10 cellular contexts compared by ENCODE assay signal in the genomic region with DNA sequence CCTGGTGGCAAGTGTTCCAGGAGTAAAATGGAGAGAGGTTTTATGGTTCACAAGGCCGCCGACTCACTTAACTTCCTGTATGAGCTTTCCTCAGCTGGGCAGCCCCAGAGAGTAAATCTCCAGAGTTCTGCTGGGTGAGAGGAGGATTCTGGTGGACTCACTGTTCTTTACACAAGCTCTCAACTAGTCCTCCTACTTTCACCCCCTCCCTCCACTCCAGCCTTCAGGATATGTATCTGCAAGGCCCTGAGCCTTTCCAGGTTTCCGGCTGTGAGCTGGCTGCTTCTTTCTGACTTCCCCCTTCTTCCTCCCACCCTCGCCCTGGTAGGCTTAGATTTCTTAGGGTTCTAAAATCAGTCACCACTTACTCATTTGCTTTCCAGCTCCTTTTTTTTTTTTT. TPM values are rescaled to one million over a fixed set of nuclear protein-coding genes. Genes with fewer than 3 reads are reported as not detected.
DNase-seq lines count a peak whose midpoint lies in the region; ATAC-seq, FAIRE-seq and TF ChIP-seq lines count a peak whose summit lies in the region.
"Had no signal": no experiment of that assay in that cellular context is flagged by ENCODE, and none has a peak within 500 bp of the region (broad histone marks: within the 10 kb centered on the region; RNA-seq: fewer than 3 reads in every experiment).

No MANE protein-coding gene starts in this region.

- H3K27ac Mint-ChIP-seq in activated CD4-positive, alpha-beta memory T cell treated with anti-CD3 and anti-CD28 coated beads for 36 hours = no peak overlapping the region
- H3K27ac Mint-ChIP-seq in activated CD4-positive, alpha-beta memory T cell treated with anti-CD3 and anti-CD28 coated beads, Interleukin-2, amount 10 ng/mL, durations not matched to agents 7 days and 5 days = no peak overlapping the region
- H3K27ac Mint-ChIP-seq: progenitor cell of endocrine pancreas had no signal

- no peaks in the 10 kb centered on the region for H3K27me3 ChIP-seq in KMS-11 (ENCODE audit: insufficient read depth, low read depth)
- H3K27me3 ChIP-seq in K562 (ENCODE audit: control insufficient read depth in 2 of 2, insufficient read depth in 2 of 2, low read length in 2 of 2) = peaks cover 4 to 7% of the 10 kb centered on the region in 2 experiments; a peak in 3 of 5 replicates

- H3K4me1 ChIP-seq in KMS-11 (ENCODE audit: low read depth, poor library complexity, severe bottlenecking) (peaks cover 77% of the 10 kb centered on the region), K562 (replicated peaks in 1 of 2; ENCODE audit: control insufficient read depth in 2 of 2, insufficient read depth in 2 of 2, low read length in 2 of 2) (no peaks in the 10 kb centered on the region)

- H3K4me3 ChIP-seq in KMS-11 (IDR thresholded peaks at IDR 0.05; ENCODE audit: insufficient read depth, low read depth, low read length) = no peak overlapping the region
- no peak overlapping the region for H3K4me3 ChIP-seq in K562
- H3K4me3 ChIP-seq in lower leg skin (ENCODE audit: low read depth, poor library complexity, severe bottlenecking) = no peak overlapping the region

- H3K36me3 Mint-ChIP-seq in activated CD4-positive, alpha-beta memory T cell treated with anti-CD3 and anti-CD28 coated beads for 36 hours = no peaks in the 10 kb centered on the region
- no peaks in the 10 kb centered on the region for H3K36me3 Mint-ChIP-seq in activated CD4-positive, alpha-beta memory T cell treated with anti-CD3 and anti-CD28 coated beads, Interleukin-2, amount 10 ng/mL, durations not matched to agents 7 days and 5 days (ENCODE audit: low read depth)

- WGBS in K562 (ENCODE audit: insufficient coverage, low coverage, missing lambda C conversion rate) = 23% methylated on average over 4 of the region's 4 CpGs
- WGBS in lower leg skin, 2 donors = 80 to 82% methylated on average over 4 of the region's 4 CpGs

- ATAC-seq in K562 (peak; percentile 26; the same call in 1 of the 3 replicates), Right ventricle myocardium superior (ENCODE audit: poor library complexity) (no peak)

- in situ Hi-C loops in K562 (cut with MboI) = no loop called here

- POLR2A ChIA-PET in activated CD4-positive, alpha-beta memory T cell treated with anti-CD3 and anti-CD28 coated beads for 36 hours (lab: Charles Lee) = interaction anchor here (0.6 kb wide), 1 partner anchor 34 kb away, joined by 3 read pairs; the partner anchor contains the start of gene EML6
- POLR2A ChIA-PET in activated CD4-positive, alpha-beta memory T cell treated with anti-CD3 and anti-CD28 coated beads, Interleukin-2, amount 10 ng/mL, durations not matched to agents 7 days and 5 days (lab: Charles Lee) = no interaction called here
- POLR2A ChIA-PET in K562 (lab: Yijun Ruan, JAX) = no interaction called here

- H2AFZ ChIP-seq in KMS-11 (ENCODE audit: low read depth) (peak overlapping the region; percentile 35; the same call in 1 of the 2 replicates), K562 (ENCODE audit: low read depth, low read length) (no peak overlapping the region)

- peak overlapping the region; percentile 97; the same call in 1 of the 2 replicates for H3K4me2 ChIP-seq in KMS-11
- no peak overlapping the region for H3K4me2 ChIP-seq in K562 (ENCODE audit: insufficient read depth, low read length)

- TF ChIP-seq RAD21 in K562 (CRISPR knock-in tag; conservative IDR thresholded peaks at IDR 0.05 in 1 of 2, IDR thresholded peaks at IDR 0.05 in 1 of 2) = no peak

- H3K9me3 ChIP-seq in K562 (replicated peaks; ENCODE audit: control insufficient read depth, insufficient read depth, low read depth, low read length) = no peaks in the 10 kb centered on the region

- H3K4me1 Mint-ChIP-seq in activated CD4-positive, alpha-beta memory T cell treated with anti-CD3 and anti-CD28 coated beads for 36 hours (ENCODE audit: low read depth) = peaks cover 4% of the 10 kb centered on the region
- H3K4me1 Mint-ChIP-seq in activated CD4-positive, alpha-beta memory T cell treated with anti-CD3 and anti-CD28 coated beads, Interleukin-2, amount 10 ng/mL, durations not matched to agents 7 days and 5 days = peaks cover 7% of the 10 kb centered on the region

- no peak overlapping the region for H3K4me3 Mint-ChIP-seq in activated CD4-positive, alpha-beta memory T cell treated with anti-CD3 and anti-CD28 coated beads for 36 hours
- no peak overlapping the region for H3K4me3 Mint-ChIP-seq in activated CD4-positive, alpha-beta memory T cell treated with anti-CD3 and anti-CD28 coated beads, Interleukin-2, amount 10 ng/mL, durations not matched to agents 7 days and 5 days

- H3K79me2 ChIP-seq in KMS-11 (ENCODE audit: insufficient read depth, low read depth) (no peaks in the 10 kb centered on the region), K562 (ENCODE audit: control insufficient read depth, insufficient read depth, low read length) (no peaks in the 10 kb centered on the region)

- intact Hi-C loops in activated CD4-positive, alpha-beta memory T cell treated with anti-CD3 and anti-CD28 coated beads for 36 hours (cut with micrococcal nuclease) = no loop called here
- intact Hi-C loops in K562 (cut with micrococcal nuclease) = no loop called here
- intact Hi-C loops in lower leg skin (cut with DNase I; ENCODE audit: low total_unique reads) = no loop called here
- intact Hi-C loops in Right ventricle myocardium superior (cut with DNase I) = no loop called here

- H3K27ac ChIP-seq in KMS-11 (peak overlapping the region; percentile 91; the same call in 1 of the 2 replicates), K562 (ENCODE audit: extremely low read depth, low read depth, low read length) (no peak overlapping the region)

- no peak for TF ChIP-seq EP300 in K562 (IDR thresholded peaks at IDR 0.05; ENCODE audit: low read length)

- no peak for TF ChIP-seq POLR2A in K562 (conservative IDR thresholded peaks at IDR 0.05)
- TF ChIP-seq POLR2A in lower leg skin (IDR thresholded peaks at IDR 0.05) = no peak

- H3K9ac ChIP-seq in KMS-11 (no peak overlapping the region), K562 (ENCODE audit: insufficient read depth in 1 of 2, low read depth in 2 of 2, low read length in 2 of 2) (no peak overlapping the region)

- no peaks in the 10 kb centered on the region for H3K27me3 Mint-ChIP-seq in activated CD4-positive, alpha-beta memory T cell treated with anti-CD3 and anti-CD28 coated beads for 36 hours
- peaks cover 12% of the 10 kb centered on the region for H3K27me3 Mint-ChIP-seq in activated CD4-positive, alpha-beta memory T cell treated with anti-CD3 and anti-CD28 coated beads, Interleukin-2, amount 10 ng/mL, durations not matched to agents 7 days and 5 days

- FAIRE-seq in K562 (lab: Jason Lieb, UNC) = no peak

- H3K36me3 ChIP-seq in KMS-11 (ENCODE audit: insufficient read depth) (no peaks in the 10 kb centered on the region), K562 (ENCODE audit: control insufficient read depth, insufficient read depth, low read length) (no peaks in the 10 kb centered on the region)

- TF ChIP-seq CTCF in KMS-11 (conservative IDR thresholded peaks at IDR 0.05; ENCODE audit: low read depth, low read length) (no peak), K562 (IDR thresholded peaks at IDR 0.05 in 2 of 3, conservative IDR thresholded peaks at IDR 0.05 in 1 of 3; ENCODE audit: insufficient read depth in 2 of 3, low read depth in 1 of 3, low read length in 3 of 3) (no peak), lower leg skin (IDR thresholded peaks at IDR 0.05) (no peak)

- BruUV-seq in K562 (replicated peaks; lab: Mats Ljungman, UMichigan) = no TSS peak

- H3K9me3 Mint-ChIP-seq in activated CD4-positive, alpha-beta memory T cell treated with anti-CD3 and anti-CD28 coated beads for 36 hours = no peaks in the 10 kb centered on the region
- H3K9me3 Mint-ChIP-seq in activated CD4-positive, alpha-beta memory T cell treated with anti-CD3 and anti-CD28 coated beads, Interleukin-2, amount 10 ng/mL, durations not matched to agents 7 days and 5 days = no peaks in the 10 kb centered on the region

- H4K20me1 ChIP-seq in KMS-11 (ENCODE audit: insufficient read depth) (no peaks in the 10 kb centered on the region), K562 (replicated peaks; ENCODE audit: control insufficient read depth, insufficient read depth, low read length) (no peaks in the 10 kb centered on the region)

- no peaks in the 10 kb centered on the region for H3K9me1 ChIP-seq in K562 (ENCODE audit: control insufficient read depth, insufficient read depth, low read length)

- DNase-seq in activated CD4-positive, alpha-beta memory T cell treated with anti-CD3 and anti-CD28 coated beads for 36 hours = peak; percentile 37
- no peak for DNase-seq in activated CD4-positive, alpha-beta memory T cell treated with anti-CD3 and anti-CD28 coated beads, Interleukin-2, amount 10 ng/mL, durations not matched to agents 7 days and 5 days
- DNase-seq in K562 (ENCODE audit: extremely low read depth in 1 of 4, low spot score in 3 of 4) = no peak
- peak; percentile 17 for DNase-seq in putamen (ENCODE audit: low spot score)
- DNase-seq in lower leg skin (ENCODE audit: low spot score in 2 of 2) = no peak
- no peak for DNase-seq in DMS153 treated with DMSO at 0.1 percent for 48 hours (lab: John Stamatoyannopoulos, UW; ENCODE audit: unreplicated experiment)
- no peak for DNase-seq in Right ventricle myocardium superior
- DNase-seq: NCI-H187 had no signal

- CTCF ChIA-PET in activated CD4-positive, alpha-beta memory T cell treated with anti-CD3 and anti-CD28 coated beads for 36 hours (lab: Charles Lee) = interaction anchor here (1.0 kb wide), 1 partner anchor 81 kb away, joined by 3 read pairs; no protein-coding TSS in a partner anchor
- CTCF ChIA-PET in activated CD4-positive, alpha-beta memory T cell treated with anti-CD3 and anti-CD28 coated beads, Interleukin-2, amount 10 ng/mL, durations not matched to agents 7 days and 5 days (lab: Charles Lee) = interaction anchor here (0.8 kb wide), 1 partner anchor 81 kb away, joined by 4 read pairs; no protein-coding TSS in a partner anchor
- CTCF ChIA-PET in K562 (lab: Yijun Ruan, JAX; ENCODE audit: low intra/inter-chr PET ratio) = interaction anchor here (0.6 kb wide), 1 partner anchor 69 kb away, joined by 3 read pairs; no protein-coding TSS in a partner anchor

RNA-seq across cellular contexts. Expression of gene EML6, which starts 34.0 kb away (rescaled TPM):
- total RNA-seq in activated CD4-positive, alpha-beta memory T cell treated with anti-CD3 and anti-CD28 coated beads for 36 hours = under 1 TPM; 0.46 to 0.50 TPM
- 1 to 10 TPM in 1 of 2 experiments, under 1 TPM in 1; 0.95 to 1.8 TPM for total RNA-seq in activated CD4-positive, alpha-beta memory T cell treated with anti-CD3 and anti-CD28 coated beads, Interleukin-2, amount 10 ng/mL, durations not matched to agents 7 days and 5 days
- 0.97 and 1.5 TPM in 2 replicates for total RNA-seq in K562 (2011; cell fraction: chromatin; rRNA removed; ENCODE audit: low replicate concordance)
- total RNA-seq in K562 (2011; cell fraction: nucleolus; rRNA removed) = under 0.01 and 0.26 TPM in 2 replicates
- 0.66 and 1.2 TPM in 2 replicates for total RNA-seq in K562 (2011; cell fraction: nucleoplasm; rRNA removed)
- 0.23 and 0.29 TPM in 2 replicates for total RNA-seq in K562 (2014; rRNA removed)
- 0.11 and 0.41 TPM in 2 replicates for total RNA-seq in K562 (2014; rRNA removed; fragmentation: Illumina TruSeq; extraction: Trizol)
- 0.07 and 0.26 TPM in 2 replicates for total RNA-seq in K562 (2015; rRNA removed; fragmentation: Illumina TruSeq; extraction: Trizol)
- total RNA-seq in K562 (2021) = 0.35 and 0.49 TPM in 2 replicates
- polyA plus RNA-seq in K562 (2011; rRNA removed) = 0.56 and 0.88 TPM in 2 replicates
- 0.54 and 0.62 TPM in 2 replicates for polyA plus RNA-seq in K562 (2011; cell fraction: cytosol; rRNA removed)
- 2.7 and 3.2 TPM in 2 replicates for polyA plus RNA-seq in K562 (2011; cell fraction: nucleus; rRNA removed)
- polyA plus RNA-seq in K562 (2012) = 0.08 and 0.60 TPM in 2 replicates
- polyA plus RNA-seq in K562 (2014; fragmentation: Illumina TruSeq; extraction: Trizol) = 0.25 and 0.71 TPM in 2 replicates
- polyA plus RNA-seq in K562 (2014; fragmentation: Nextera tagmentation; extraction: Ambion mirVana) = under 1 TPM; 0.29 to 0.39 TPM
- 0.07 and 0.92 TPM in 2 replicates for polyA plus RNA-seq in K562 (2014; rRNA removed)
- polyA minus RNA-seq in K562 (2011; rRNA and poly(A)+ RNA removed) = 0.21 and 0.48 TPM in 2 replicates
- not detected in 2 replicates for polyA minus RNA-seq in K562 (2011; cell fraction: cytosol; rRNA and poly(A)+ RNA removed)
- 0.44 and 0.81 TPM in 2 replicates for polyA minus RNA-seq in K562 (2011; cell fraction: nucleus; rRNA and poly(A)+ RNA removed)
- 1 to 10 TPM; 1.8 to 4.4 (median 3.3) TPM for total RNA-seq in lower leg skin
- 0.56 TPM for total RNA-seq in Right ventricle myocardium superior

Comparison
In these comparisons a context has a peak if more than half of its experiments do, and no peak if none do; other contexts are left out.
1. DNase-seq: peak in activated CD4-positive, alpha-beta memory T cell treated with anti-CD3 and anti-CD28 coated beads for 36 hours (single experiment) and putamen (single experiment); none in activated CD4-positive, alpha-beta memory T cell treated with anti-CD3 and anti-CD28 coated beads, Interleukin-2, amount 10 ng/mL, durations not matched to agents 7 days and 5 days (single experiment), K562 (0 of 4), lower leg skin (0 of 2), DMS153 treated with DMSO at 0.1 percent for 48 hours (single experiment) and Right ventricle myocardium superior (single experiment).